Comparison of ENCODE assay signal across 1 cellular context in genomic region chr18:34114996-34115395, GRCh38.
TF ChIP-seq lines count a peak whose summit lies in the region.

No MANE protein-coding gene starts in this region.

TF ChIP-seq in HEK293, 187 proteins besides CTCF, POLR2A, EP300 and RAD21 (continued from another document):
- TF ChIP-seq ZNF157 (tag by site-specific recombination; IDR thresholded peaks at IDR 0.05) (no peak), ZNF214 (tag by site-specific recombination; IDR thresholded peaks at IDR 0.05; ENCODE audit: borderline replicate concordance) (no peak), ZNF266 (tag by site-specific recombination; IDR thresholded peaks at IDR 0.05; ENCODE audit: low read depth) (no peak), HOXA7 (CRISPR knock-in tag; IDR thresholded peaks at IDR 0.05; ENCODE audit: borderline replicate concordance) (no peak), ZNF175 (tag by site-specific recombination; IDR thresholded peaks at IDR 0.05) (no peak), ZFP3 (tag by site-specific recombination; IDR thresholded peaks at IDR 0.05; ENCODE audit: low read depth) (no peak), KLF1 (tag by site-specific recombination; IDR thresholded peaks at IDR 0.05) (no peak), TCF7L2 (IDR thresholded peaks at IDR 0.05; ENCODE audit: borderline replicate concordance, low read depth, low read length) (no peak), ZNF394 (tag by site-specific recombination; IDR thresholded peaks at IDR 0.05; ENCODE audit: borderline replicate concordance) (0 out of 2 replicates have a peak, but pooled peaks have one; percentile 13), ZNF76 (tag by site-specific recombination; IDR thresholded peaks at IDR 0.05; ENCODE audit: borderline replicate concordance, low read depth) (no peak), WT1 (tag by site-specific recombination; IDR thresholded peaks at IDR 0.05) (no peak)
- TF ChIP-seq, protein P1, sequence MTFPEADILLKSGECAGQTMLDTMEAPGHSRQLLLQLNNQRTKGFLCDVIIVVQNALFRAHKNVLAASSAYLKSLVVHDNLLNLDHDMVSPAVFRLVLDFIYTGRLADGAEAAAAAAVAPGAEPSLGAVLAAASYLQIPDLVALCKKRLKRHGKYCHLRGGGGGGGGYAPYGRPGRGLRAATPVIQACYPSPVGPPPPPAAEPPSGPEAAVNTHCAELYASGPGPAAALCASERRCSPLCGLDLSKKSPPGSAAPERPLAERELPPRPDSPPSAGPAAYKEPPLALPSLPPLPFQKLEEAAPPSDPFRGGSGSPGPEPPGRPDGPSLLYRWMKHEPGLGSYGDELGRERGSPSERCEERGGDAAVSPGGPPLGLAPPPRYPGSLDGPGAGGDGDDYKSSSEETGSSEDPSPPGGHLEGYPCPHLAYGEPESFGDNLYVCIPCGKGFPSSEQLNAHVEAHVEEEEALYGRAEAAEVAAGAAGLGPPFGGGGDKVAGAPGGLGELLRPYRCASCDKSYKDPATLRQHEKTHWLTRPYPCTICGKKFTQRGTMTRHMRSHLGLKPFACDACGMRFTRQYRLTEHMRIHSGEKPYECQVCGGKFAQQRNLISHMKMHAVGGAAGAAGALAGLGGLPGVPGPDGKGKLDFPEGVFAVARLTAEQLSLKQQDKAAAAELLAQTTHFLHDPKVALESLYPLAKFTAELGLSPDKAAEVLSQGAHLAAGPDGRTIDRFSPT (tag by site-specific recombination; IDR thresholded peaks at IDR 0.05) = no peak
